ENCODE assay signal across 8 cellular contexts in the genomic region with DNA sequence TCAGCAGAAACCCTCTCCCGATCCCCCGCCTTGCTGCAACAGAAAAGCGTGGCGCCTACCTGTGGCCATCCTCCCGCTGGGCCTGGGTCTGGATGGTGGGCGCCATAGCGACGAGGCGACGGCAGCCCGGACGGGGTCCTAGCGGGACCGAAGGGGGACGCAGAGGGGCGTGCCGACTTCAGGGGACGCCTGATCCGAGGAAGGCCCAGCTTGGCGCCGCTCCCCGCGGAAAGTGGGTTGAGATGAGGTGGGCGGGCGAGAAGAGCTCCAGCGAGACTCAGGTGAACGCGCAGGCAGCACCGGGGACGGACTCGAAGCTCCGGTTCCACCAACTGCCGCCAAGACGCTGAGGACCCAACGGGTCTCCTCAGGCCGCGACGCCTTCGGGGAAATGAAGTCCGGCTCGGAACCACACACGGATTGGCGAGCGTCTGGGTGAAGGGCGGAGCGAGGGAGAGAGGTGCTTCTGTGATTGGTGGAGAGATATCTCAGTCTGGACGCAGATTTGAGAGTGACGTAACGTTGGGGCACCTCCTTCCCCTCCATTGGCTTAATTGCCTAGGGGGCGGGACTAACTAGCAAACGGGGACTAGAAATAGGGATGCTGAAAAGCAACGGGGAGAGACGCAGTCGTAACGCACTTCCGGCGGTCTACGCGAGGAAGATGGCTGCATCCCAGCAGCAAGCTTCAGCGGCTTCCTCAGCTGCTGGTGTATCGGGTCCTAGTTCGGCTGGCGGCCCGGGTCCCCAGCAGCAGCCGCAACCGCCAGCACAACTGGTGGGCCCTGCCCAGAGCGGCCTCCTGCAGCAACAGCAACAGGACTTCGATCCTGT.
DNase-seq lines count a peak whose midpoint lies in the region; ATAC-seq and TF ChIP-seq lines count a peak whose summit lies in the region.

A gene with protein sequence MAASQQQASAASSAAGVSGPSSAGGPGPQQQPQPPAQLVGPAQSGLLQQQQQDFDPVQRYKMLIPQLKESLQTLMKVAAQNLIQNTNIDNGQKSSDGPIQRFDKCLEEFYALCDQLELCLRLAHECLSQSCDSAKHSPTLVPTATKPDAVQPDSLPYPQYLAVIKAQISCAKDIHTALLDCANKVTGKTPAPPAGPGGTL (plus strand): TSS at position 620 of the 834 bp plus-strand sequence. CDS start 45 bp downstream, at position 665.
A gene (minus strand): TSS at position 348 of the 834 bp plus-strand sequence. CDS start 242 bp downstream, at position 106.

- peaks cover 56% of the 10 kb centered on the region for H3K36me3 Mint-ChIP-seq in central memory CD8-positive, alpha-beta T cell (ENCODE audit: insufficient read depth)

- DNase-seq in AG09319 (ENCODE audit: extremely low read depth, low read depth) = peak; percentile 99
- peak; percentile 99 to 100 for DNase-seq in NCI-H446 (lab: John Stamatoyannopoulos, UW)
- peak; percentile 93 for DNase-seq in activated CD4-positive, CD25-positive, alpha-beta regulatory T cell treated with anti-CD3 and anti-CD28 coated beads, Interleukin-2, amount 50 U/mL, for 16 hours (ENCODE audit: low read depth, low spot score)
- peak; percentile 88 to 98 for DNase-seq in central memory CD8-positive, alpha-beta T cell (ENCODE audit: low spot score in 2 of 2)
- DNase-seq in iris pigment epithelial cell (ENCODE audit: low read depth) = peak; percentile 99
- DNase-seq in stimulated activated CD4-positive, alpha-beta T cell treated with anti-CD3 and anti-CD28 coated beads, Interleukin-12 subunit alpha, Interleukin-12 subunit beta, amount 100 ng/mL, for 24 hours (ENCODE audit: low read depth in 2 of 2) = peak; percentile 89

- no peak for TF ChIP-seq CTCF in AG09319 (IDR thresholded peaks at IDR 0.05; ENCODE audit: low read depth, low read length)

- no peaks in the 10 kb centered on the region for H3K9me3 Mint-ChIP-seq in central memory CD8-positive, alpha-beta T cell

- ATAC-seq in GM19025 (IDR thresholded peaks at IDR 0.05; ENCODE audit: low read depth, unreplicated experiment) (peak; percentile 93), HG03342 (IDR thresholded peaks at IDR 0.05; ENCODE audit: unreplicated experiment) (peak; percentile 88)
- peak; percentile 94 for ATAC-seq in central memory CD8-positive, alpha-beta T cell (replicated peaks; ENCODE audit: extremely low read depth, poor library complexity, severe bottlenecking)

- H3K27me3 Mint-ChIP-seq in central memory CD8-positive, alpha-beta T cell = no peaks in the 10 kb centered on the region

- peak within 1 kb of the TSS; percentile 95 for H3K27ac Mint-ChIP-seq in central memory CD8-positive, alpha-beta T cell (ENCODE audit: low read depth)

- peaks cover 35% of the 10 kb centered on the region for H3K4me1 Mint-ChIP-seq in central memory CD8-positive, alpha-beta T cell

- peak within 1 kb of the TSS; percentile 97 for H3K4me3 Mint-ChIP-seq in central memory CD8-positive, alpha-beta T cell

Comparison
In these comparisons a context has a peak if more than half of its experiments do, and no peak if none do; other contexts are left out.
1. Peak in every context shown above with its lines: DNase-seq and ATAC-seq.